10 cellular contexts compared by ENCODE assay signal in genomic region chr4:156969136-156969535, GRCh38. TPM values are rescaled to one million over a fixed set of nuclear protein-coding genes. Genes with fewer than 3 reads are reported as not detected.
A peak's percentile ranks its signal among the peaks of the same experiment; 100 is the strongest.
DNase-seq lines count a peak whose midpoint lies in the region; ATAC-seq, FAIRE-seq and TF ChIP-seq lines count a peak whose summit lies in the region.
"Had no signal": no experiment of that assay in that cellular context is flagged by ENCODE, and none has a peak within 500 bp of the region (broad histone marks: within the 10 kb centered on the region; RNA-seq: fewer than 3 reads in every experiment).

No MANE protein-coding gene starts in this region.

- H3K4me3 ChIP-seq in right cardiac atrium (ENCODE audit: low read length) (peak overlapping the region; percentile 100), endothelial cell of umbilical vein (replicated peaks in 1 of 3; ENCODE audit: insufficient read depth in 1 of 3, low read depth in 1 of 3, low read length in 3 of 3) (no peak overlapping the region), neural cell (ENCODE audit: low read length) (peak overlapping the region; percentile 75)

- FAIRE-seq in endothelial cell of umbilical vein (lab: Jason Lieb, UNC), result peak; percentile 69

- peak overlapping the region; percentile 72 for H3K27ac ChIP-seq in right cardiac atrium (ENCODE audit: low read length)
- H3K27ac ChIP-seq in endothelial cell of umbilical vein (ENCODE audit: insufficient read depth, low read depth, low read length), result peak overlapping the region; percentile 20
- H3K27ac ChIP-seq in neural cell (ENCODE audit: low read length), result no peak overlapping the region

- H3K9ac ChIP-seq in endothelial cell of umbilical vein (replicated peaks; ENCODE audit: extremely low read depth, insufficient read depth, low read length) (no peak overlapping the region), neural cell (ENCODE audit: low read length) (no peak overlapping the region)

- 59% methylated on average over 4 of the region's 4 CpGs for WGBS in right cardiac atrium

- peaks cover 8% of the 10 kb centered on the region for H3K9me3 Mint-ChIP-seq in activated T-cell treated with anti-CD3 and anti-CD28 coated beads, Interleukin-2, amount 50 U/mL, for 24 hours

- DNase-seq in right cardiac atrium, result no peak
- DNase-seq in cardiac septum (ENCODE audit: low spot score), result no peak
- DNase-seq in endothelial cell of umbilical vein (ENCODE audit: low read depth, low spot score), result no peak
- no peak for DNase-seq in activated T-cell treated with anti-CD3 and anti-CD28 coated beads, Interleukin-2, amount 50 U/mL, for 24 hours
- DNase-seq in glomerular visceral epithelial cell (ENCODE audit: extremely low spot score), result no peak
- DNase-seq in NCI-H146 treated with DMSO at 0.1 percent for 48 hours (lab: John Stamatoyannopoulos, UW; ENCODE audit: unreplicated experiment), result no peak

- CTCF ChIA-PET in endothelial cell of umbilical vein (lab: Charles Lee), result interaction anchor here (0.9 to 7.0 kb wide), 47 partner anchors 9 to 1565 kb away, joined by 3 to 203 read pairs (median 4); partner anchors contain the start of gene CTSO

- POLR2A ChIA-PET in endothelial cell of umbilical vein (lab: Charles Lee), result no interaction called here

- no peak for TF ChIP-seq EP300 in neural cell (conservative IDR thresholded peaks at IDR 0.05; ENCODE audit: poor library complexity, severe bottlenecking)

- BruUV-seq in endothelial cell of umbilical vein (replicated peaks; lab: Mats Ljungman, UMichigan), result no TSS peak

- H2AFZ ChIP-seq in endothelial cell of umbilical vein (ENCODE audit: low read depth, low read length), result peak overlapping the region; percentile 31
- no peak overlapping the region for H2AFZ ChIP-seq in neural cell (ENCODE audit: low read depth, low read length)

- ATAC-seq in right cardiac atrium (no peak), HG03025 (IDR thresholded peaks at IDR 0.05; ENCODE audit: low FRiP score, unreplicated experiment) (no peak)
- ATAC-seq: activated CD8-positive, alpha-beta T cell treated with anti-CD3 and anti-CD28 coated beads, Interleukin-2, amount 10 ng/mL, durations not matched to agents 7 days and 5 days had no signal

- TF ChIP-seq POLR2A in endothelial cell of umbilical vein (IDR thresholded peaks at IDR 0.05; ENCODE audit: low read depth, low read length), result no peak

- peaks cover 9% of the 10 kb centered on the region for H3K4me1 Mint-ChIP-seq in activated T-cell treated with anti-CD3 and anti-CD28 coated beads, Interleukin-2, amount 50 U/mL, for 24 hours (ENCODE audit: low read depth)

- H3K9me3 ChIP-seq in right cardiac atrium (ENCODE audit: control insufficient read depth, low read length), result no peaks in the 10 kb centered on the region
- no peaks in the 10 kb centered on the region for H3K9me3 ChIP-seq in endothelial cell of umbilical vein (replicated peaks; ENCODE audit: control insufficient read depth, insufficient read depth, low read length)
- no peaks in the 10 kb centered on the region for H3K9me3 ChIP-seq in neural cell (ENCODE audit: low read length)
- H3K9me3 ChIP-seq: body of pancreas had no signal

- peaks cover 28% of the 10 kb centered on the region for H3K79me2 ChIP-seq in endothelial cell of umbilical vein (ENCODE audit: control insufficient read depth, insufficient read depth, low read length)
- peaks cover 25% of the 10 kb centered on the region for H3K79me2 ChIP-seq in neural cell (replicated peaks; ENCODE audit: insufficient read depth, low read length)

- dilution Hi-C loops in endothelial cell of umbilical vein (cut with MboI; ENCODE audit: extremely low pct_ligation_motif_present, low sequenced_read_pairs), result no loop called here

- H3K4me1 ChIP-seq in right cardiac atrium (ENCODE audit: control insufficient read depth, insufficient read depth, low read length) (no peaks in the 10 kb centered on the region), endothelial cell of umbilical vein (ENCODE audit: control insufficient read depth, extremely low read depth, insufficient read depth, low read length) (peaks cover 30% of the 10 kb centered on the region)

- no peaks in the 10 kb centered on the region for H3K36me3 Mint-ChIP-seq in activated T-cell treated with anti-CD3 and anti-CD28 coated beads, Interleukin-2, amount 50 U/mL, for 24 hours (ENCODE audit: low read depth)

- H3K36me3 ChIP-seq in endothelial cell of umbilical vein (ENCODE audit: control insufficient read depth in 2 of 2, extremely low read depth in 1 of 2, insufficient read depth in 2 of 2, low read length in 2 of 2) (no peaks in the 10 kb centered on the region), neural cell (ENCODE audit: insufficient read depth, low read length) (no peaks in the 10 kb centered on the region)

- no peak overlapping the region for H3K27ac Mint-ChIP-seq in activated T-cell treated with anti-CD3 and anti-CD28 coated beads, Interleukin-2, amount 50 U/mL, for 24 hours
- H3K27ac Mint-ChIP-seq: activated CD8-positive, alpha-beta T cell treated with anti-CD3 and anti-CD28 coated beads, Interleukin-2, amount 10 ng/mL, durations not matched to agents 7 days and 5 days had no signal

- no peak for TF ChIP-seq CTCF in endothelial cell of umbilical vein (IDR thresholded peaks at IDR 0.05; ENCODE audit: extremely low read depth in 1 of 2, insufficient read depth in 1 of 2, low read depth in 1 of 2, low read length in 2 of 2)
- no peak for TF ChIP-seq CTCF in neural cell (IDR thresholded peaks at IDR 0.05; ENCODE audit: poor library complexity, severe bottlenecking)

- H3K9me1 ChIP-seq in endothelial cell of umbilical vein (replicated peaks; ENCODE audit: control insufficient read depth, extremely low read depth, insufficient read depth, low read length), result no peaks in the 10 kb centered on the region

- peaks cover 3% of the 10 kb centered on the region for H3F3A ChIP-seq in neural cell (ENCODE audit: insufficient read depth, low read length, poor library complexity, severe bottlenecking)

- H3K9me2 ChIP-seq in neural cell (ENCODE audit: insufficient read depth, low read length), result no peaks in the 10 kb centered on the region

- H3K4me3 Mint-ChIP-seq in activated T-cell treated with anti-CD3 and anti-CD28 coated beads, Interleukin-2, amount 50 U/mL, for 24 hours, result no peak overlapping the region
- H3K4me3 Mint-ChIP-seq: activated CD8-positive, alpha-beta T cell treated with anti-CD3 and anti-CD28 coated beads, Interleukin-2, amount 10 ng/mL, durations not matched to agents 7 days and 5 days had no signal

- H3K4me2 ChIP-seq in endothelial cell of umbilical vein (ENCODE audit: insufficient read depth, low read length), result peak overlapping the region; percentile 80
- H3K4me2 ChIP-seq in neural cell (ENCODE audit: low read length), result peak overlapping the region; percentile 59

- no peaks in the 10 kb centered on the region for H3K27me3 ChIP-seq in right cardiac atrium (ENCODE audit: control insufficient read depth, insufficient read depth)
- H3K27me3 ChIP-seq in endothelial cell of umbilical vein (ENCODE audit: control insufficient read depth in 2 of 2, insufficient read depth in 2 of 2, low read length in 2 of 2), result no peaks in the 10 kb centered on the region
- H3K27me3 ChIP-seq in neural cell (ENCODE audit: insufficient read depth, low read depth, low read length), result no peaks in the 10 kb centered on the region
- H3K27me3 ChIP-seq: body of pancreas had no signal

- H3K27me3 Mint-ChIP-seq in activated T-cell treated with anti-CD3 and anti-CD28 coated beads, Interleukin-2, amount 50 U/mL, for 24 hours, result peaks cover 61% of the 10 kb centered on the region

- intact Hi-C loops in right cardiac atrium (cut with DNase I) (loop anchor here in 2 of 4 donors (10.0 kb wide), 2 partner anchors 484 to 494 kb away; no protein-coding TSS in a partner anchor), cardiac septum (cut with DNase I) (loop anchor here (5.0 kb wide), 1 partner anchor 202 kb away; no protein-coding TSS in a partner anchor), endothelial cell of umbilical vein (cut with micrococcal nuclease) (loop anchor here (1.0 to 5.0 kb wide), 3 partner anchors 192 to 1009 kb away; no protein-coding TSS in a partner anchor)

- H4K20me1 ChIP-seq in endothelial cell of umbilical vein (replicated peaks; ENCODE audit: control insufficient read depth, extremely low read depth, insufficient read depth, low read length) (no peaks in the 10 kb centered on the region), neural cell (ENCODE audit: insufficient read depth) (no peaks in the 10 kb centered on the region)

- no peak for TF ChIP-seq RAD21 in neural cell (conservative IDR thresholded peaks at IDR 0.05)

TF ChIP-seq in endothelial cell of umbilical vein, 7 proteins besides CTCF, POLR2A, EP300 and RAD21 (continues in another document):
- TF ChIP-seq GATA2 (IDR thresholded peaks at IDR 0.05; ENCODE audit: insufficient read depth, insufficient read length, low read depth, low read length) (no peak), POLR2AphosphoS5 (IDR thresholded peaks at IDR 0.05; ENCODE audit: insufficient read depth, low read depth, low read length) (no peak), MAX (IDR thresholded peaks at IDR 0.05; ENCODE audit: insufficient read depth, insufficient read length) (no peak)

TF ChIP-seq in neural cell, 6 proteins besides CTCF, POLR2A, EP300 and RAD21 (continues in another document):
- TF ChIP-seq POLR2AphosphoS5 (IDR thresholded peaks at IDR 0.05) (no peak), SMC3 (conservative IDR thresholded peaks at IDR 0.05; ENCODE audit: poor library complexity) (no peak), TAF1 (IDR thresholded peaks at IDR 0.05; ENCODE audit: low read depth) (no peak)

RNA-seq across cellular contexts. Expression of gene PDGFC, which starts 2.5 kb away (rescaled TPM):
- total RNA-seq in right cardiac atrium (10 to 100 TPM; 13.6 to 17.9 (median 16.0) TPM), cardiac septum (16.9 TPM), endothelial cell of umbilical vein (5.3 and 6.7 TPM in 2 replicates)
- polyA plus RNA-seq in right cardiac atrium (6.5 TPM), endothelial cell of umbilical vein (1.9 and 2.7 TPM in 2 replicates), neural cell (3.8 and 6.7 TPM in 2 replicates)
- 3.2 and 3.4 TPM in 2 replicates for polyA plus RNA-seq in endothelial cell of umbilical vein (2011; cell fraction: cytosol; rRNA removed)
- 5.7 and 6.3 TPM in 2 replicates for polyA plus RNA-seq in endothelial cell of umbilical vein (2011; cell fraction: nucleus; rRNA removed)
- polyA plus RNA-seq in endothelial cell of umbilical vein (2012), result 9.2 and 15.9 TPM in 2 replicates
- polyA minus RNA-seq in endothelial cell of umbilical vein (10.5 and 17.8 TPM in 2 replicates), neural cell (14.6 and 19.1 TPM in 2 replicates)
- not detected for polyA minus RNA-seq in endothelial cell of umbilical vein (2011; cell fraction: cytosol; rRNA and poly(A)+ RNA removed)
- 25.2 and 29.9 TPM in 2 replicates for polyA minus RNA-seq in endothelial cell of umbilical vein (2011; cell fraction: nucleus; rRNA and poly(A)+ RNA removed)
- total RNA-seq: activated CD8-positive, alpha-beta T cell treated with anti-CD3 and anti-CD28 coated beads, Interleukin-2, amount 10 ng/mL, durations not matched to agents 7 days and 5 days had no signal

Comparison
In these comparisons a context has a peak if more than half of its experiments do, and no peak if none do; other contexts are left out.
1. H3K4me3 ChIP-seq: peak in right cardiac atrium (single experiment) and neural cell (single experiment); none in endothelial cell of umbilical vein (0 of 3).